ENCODE assay signal across 11 cellular contexts in genomic region chr1:229129306-229130027, GRCh38.
DNase-seq lines count a peak whose midpoint lies in the region; TF ChIP-seq lines count a peak whose summit lies in the region.
"Had no signal": no experiment of that assay in that cellular context is flagged by ENCODE, and none has a peak within 500 bp of the region (broad histone marks: within the 10 kb centered on the region; RNA-seq: fewer than 3 reads in every experiment).

No MANE protein-coding gene starts in this region.

- 84% methylated on average over 17 of the region's 17 CpGs for WGBS in hepatocyte (ENCODE audit: low lambda C conversion rate, missing lambda C conversion rate)

- H3K79me2 ChIP-seq in hepatocyte, result no peaks in the 10 kb centered on the region

- no peaks in the 10 kb centered on the region for H3K9me2 ChIP-seq in hepatocyte (replicated peaks; ENCODE audit: insufficient read depth)

- H3K27me3 ChIP-seq in hepatocyte, result no peaks in the 10 kb centered on the region

- no peaks in the 10 kb centered on the region for H4K20me1 ChIP-seq in hepatocyte (ENCODE audit: insufficient read depth, poor library complexity, severe bottlenecking)

- peaks cover 8% of the 10 kb centered on the region for H3K36me3 Mint-ChIP-seq in activated T-cell treated with anti-CD3 and anti-CD28 coated beads, Interleukin-2, amount 50 U/mL, for 24 hours (ENCODE audit: low read depth)
- H3K36me3 Mint-ChIP-seq: IgD-negative memory B cell had no signal

- no peaks in the 10 kb centered on the region for H3K27me3 Mint-ChIP-seq in activated T-cell treated with anti-CD3 and anti-CD28 coated beads, Interleukin-2, amount 50 U/mL, for 24 hours

- no peak overlapping the region for H3K4me3 Mint-ChIP-seq in activated T-cell treated with anti-CD3 and anti-CD28 coated beads, Interleukin-2, amount 50 U/mL, for 24 hours
- H3K4me3 Mint-ChIP-seq: stimulated activated naive CD8-positive, alpha-beta T cell treated with anti-CD3 and anti-CD28 coated beads, Interleukin-15, Interleukin-2, amounts not matched to agents 100 ng/mL and 50 ng/mL, for 24 hours had no signal

- H3K4me3 ChIP-seq in hepatocyte, result no peak overlapping the region

- H3K27ac Mint-ChIP-seq in activated T-cell treated with anti-CD3 and anti-CD28 coated beads, Interleukin-2, amount 50 U/mL, for 24 hours, result no peak overlapping the region
- H3K27ac Mint-ChIP-seq: IgD-negative memory B cell; stimulated activated naive CD8-positive, alpha-beta T cell treated with anti-CD3 and anti-CD28 coated beads, Interleukin-15, Interleukin-2, amounts not matched to agents 100 ng/mL and 50 ng/mL, for 24 hours had no signal

- no peak for TF ChIP-seq CTCF in hepatocyte (IDR thresholded peaks at IDR 0.05; ENCODE audit: poor library complexity)

- no peaks in the 10 kb centered on the region for H3K9me3 ChIP-seq in hepatocyte (ENCODE audit: low read depth)

- H3K27ac ChIP-seq in hepatocyte, result peak overlapping the region; percentile 87

- peaks cover 8% of the 10 kb centered on the region for H3K9me3 Mint-ChIP-seq in activated T-cell treated with anti-CD3 and anti-CD28 coated beads, Interleukin-2, amount 50 U/mL, for 24 hours

- peaks cover 62% of the 10 kb centered on the region for H3K4me1 Mint-ChIP-seq in activated T-cell treated with anti-CD3 and anti-CD28 coated beads, Interleukin-2, amount 50 U/mL, for 24 hours (ENCODE audit: low read depth)

- H2AFZ ChIP-seq in hepatocyte, result no peak overlapping the region

- H3K4me2 ChIP-seq in hepatocyte, result no peak overlapping the region

- peaks cover 19% of the 10 kb centered on the region for H3K4me1 ChIP-seq in hepatocyte (ENCODE audit: insufficient read depth)

- peak; percentile 26 for DNase-seq in activated T-cell treated with anti-CD3 and anti-CD28 coated beads, Interleukin-2, amount 50 U/mL, for 1 hour
- DNase-seq in activated T-cell treated with anti-CD3 and anti-CD28 coated beads for 4 hours (no peak), hepatocyte (ENCODE audit: low spot score) (no peak), HuH-7.5 (ENCODE audit: low spot score) (no peak), occipital lobe (lab: John Stamatoyannopoulos, UW) (no peak), hypothalamus (lab: John Stamatoyannopoulos, UW) (no peak)
- DNase-seq in activated T-cell treated with anti-CD3 and anti-CD28 coated beads, Interleukin-2, amount 50 U/mL, for 24 hours, result peak; percentile 49
- DNase-seq in stimulated activated CD8-positive, alpha-beta memory T cell treated with anti-CD3 and anti-CD28 coated beads, Interleukin-4, amount 100 ng/mL, for 48 hours, result peak; percentile 30
- DNase-seq: effector CD8-positive, alpha-beta T cell had no signal

- H3K36me3 ChIP-seq in hepatocyte (replicated peaks; ENCODE audit: insufficient read depth, low read depth), result no peaks in the 10 kb centered on the region

Comparison
In these comparisons a context has a peak if more than half of its experiments do, and no peak if none do; other contexts are left out.
1. DNase-seq: peak in activated T-cell treated with anti-CD3 and anti-CD28 coated beads, Interleukin-2, amount 50 U/mL, for 1 hour (single experiment), activated T-cell treated with anti-CD3 and anti-CD28 coated beads, Interleukin-2, amount 50 U/mL, for 24 hours (single experiment) and stimulated activated CD8-positive, alpha-beta memory T cell treated with anti-CD3 and anti-CD28 coated beads, Interleukin-4, amount 100 ng/mL, for 48 hours (single experiment); none in activated T-cell treated with anti-CD3 and anti-CD28 coated beads for 4 hours (single experiment), hepatocyte (single experiment), HuH-7.5 (single experiment), occipital lobe (single experiment) and hypothalamus (0 of 51).